In genomic region chr3:17195192-17195611, GRCh38 we compare ENCODE assay signal across 8 cellular contexts.
DNase-seq lines count a peak whose midpoint lies in the region; ATAC-seq, FAIRE-seq and TF ChIP-seq lines count a peak whose summit lies in the region.

No MANE protein-coding gene starts in this region.

- intact Hi-C loops in right lobe of liver (cut with DNase I) (no loop called here), upper lobe of right lung (cut with DNase I) (no loop called here)

- H3F3A ChIP-seq in smooth muscle cell (ENCODE audit: low read depth) = no peaks in the 10 kb centered on the region

- no peak overlapping the region for H3K9ac ChIP-seq in smooth muscle cell (ENCODE audit: low read depth)

- H2AFZ ChIP-seq in smooth muscle cell (ENCODE audit: low read depth) = no peak overlapping the region

- H3K9me3 ChIP-seq in right lobe of liver (no peaks in the 10 kb centered on the region), upper lobe of right lung (no peaks in the 10 kb centered on the region), smooth muscle cell (replicated peaks; ENCODE audit: low read depth) (no peaks in the 10 kb centered on the region)

- 39% methylated on average over 3 of the region's 3 CpGs for WGBS in right lobe of liver (ENCODE audit: insufficient coverage, low coverage, low lambda C conversion rate, missing lambda C conversion rate)
- 63% methylated on average over 3 of the region's 3 CpGs for WGBS in smooth muscle cell (ENCODE audit: low lambda C conversion rate)

- H4K20me1 ChIP-seq in smooth muscle cell (ENCODE audit: low read depth) = no peaks in the 10 kb centered on the region

- DNase-seq in GM12891 (ENCODE audit: insufficient read length, low spot score) (peak; percentile 7), T1000 (lab: John Stamatoyannopoulos, UW) (peak; percentile 21), right lobe of liver (peak in 1 of 3 donors; percentile 19), upper lobe of right lung (no peak), cortex of kidney (lab: John Stamatoyannopoulos, UW) (no peak), smooth muscle cell (lab: John Stamatoyannopoulos, UW; ENCODE audit: unreplicated experiment) (no peak)

- H3K36me3 ChIP-seq in right lobe of liver (no peaks in the 10 kb centered on the region), upper lobe of right lung (no peaks in the 10 kb centered on the region), smooth muscle cell (ENCODE audit: low read depth) (no peaks in the 10 kb centered on the region)

- no peaks in the 10 kb centered on the region for H3K27me3 ChIP-seq in right lobe of liver
- H3K27me3 ChIP-seq in upper lobe of right lung = no peaks in the 10 kb centered on the region
- H3K27me3 ChIP-seq in smooth muscle cell (ENCODE audit: low read depth) = no peaks in the 10 kb centered on the region

- FAIRE-seq in GM12891 (lab: Jason Lieb, UNC) = peak; percentile 92

- TF ChIP-seq CTCF in right lobe of liver (IDR thresholded peaks at IDR 0.05) (no peak), upper lobe of right lung (IDR thresholded peaks at IDR 0.05) (no peak), smooth muscle cell (IDR thresholded peaks at IDR 0.05; ENCODE audit: borderline replicate concordance, insufficient read depth, poor library complexity, severe bottlenecking) (no peak)

- no peak overlapping the region for H3K4me2 ChIP-seq in smooth muscle cell

- no peaks in the 10 kb centered on the region for H3K79me2 ChIP-seq in smooth muscle cell (ENCODE audit: low read depth)

- ATAC-seq in GM19397 (IDR thresholded peaks at IDR 0.05; ENCODE audit: unreplicated experiment) (peak; percentile 90), HG03280 (IDR thresholded peaks at IDR 0.05; ENCODE audit: unreplicated experiment) (peak; percentile 94), right lobe of liver (peak; percentile 67 to 90 (median 82)), upper lobe of right lung (no peak)

- TF ChIP-seq POLR2A in GM12891 (IDR thresholded peaks at IDR 0.05; ENCODE audit: low read depth, low read length) = no peak
- no peak for TF ChIP-seq POLR2A in right lobe of liver (IDR thresholded peaks at IDR 0.05)

- peaks cover 0 to 9% (median 4%) of the 10 kb centered on the region in 4 donors for H3K4me1 ChIP-seq in right lobe of liver
- peaks cover 4% of the 10 kb centered on the region for H3K4me1 ChIP-seq in upper lobe of right lung
- peaks cover 13% of the 10 kb centered on the region for H3K4me1 ChIP-seq in smooth muscle cell (ENCODE audit: low read depth)

- H3K27ac ChIP-seq in right lobe of liver (no peak overlapping the region), upper lobe of right lung (no peak overlapping the region), smooth muscle cell (ENCODE audit: low read depth) (no peak overlapping the region)

- H3K4me3 ChIP-seq in right lobe of liver (no peak overlapping the region), upper lobe of right lung (no peak overlapping the region), smooth muscle cell (no peak overlapping the region)

TF ChIP-seq in GM12891, 5 proteins besides CTCF, POLR2A, EP300 and RAD21:
- no peak for TF ChIP-seq TAF1 (IDR thresholded peaks at IDR 0.05; ENCODE audit: low read depth, low read length)
- peak; percentile 57 for TF ChIP-seq PAX5 (IDR thresholded peaks at IDR 0.05; ENCODE audit: insufficient read depth, low read length, severe bottlenecking)
- no peak for TF ChIP-seq POLR2AphosphoS5 (IDR thresholded peaks at IDR 0.05; ENCODE audit: low read depth, low read length)
- no peak for TF ChIP-seq SPI1 (IDR thresholded peaks at IDR 0.05; ENCODE audit: low read depth, low read length)
- TF ChIP-seq POU2F2 (IDR thresholded peaks at IDR 0.05; ENCODE audit: low read depth, low read length) = peak; percentile 60; the same call in 1 of the 2 replicates

Comparison
In these comparisons a context has a peak if more than half of its experiments do, and no peak if none do; other contexts are left out.
1. DNase-seq: peak in GM12891 (single experiment) and T1000 (single experiment); none in upper lobe of right lung (single experiment), cortex of kidney (single experiment) and smooth muscle cell (single experiment).